ENCODE assay signal across 8 cellular contexts in genomic region chr4:56907489-56908205, GRCh38. TPM values are rescaled to one million over a fixed set of nuclear protein-coding genes. Genes with fewer than 3 reads are reported as not detected.
DNase-seq lines count a peak whose midpoint lies in the region; ATAC-seq and TF ChIP-seq lines count a peak whose summit lies in the region.

Gene REST (plus strand): TSS chr4:56907900. CDS start chr4:56910639, 2,739 bp downstream.

- no peaks in the 10 kb centered on the region for H3K9me3 ChIP-seq in right atrium auricular region

- DNase-seq in GF-D8 (lab: John Stamatoyannopoulos, UW) (peak; percentile 12), KG1 (lab: John Stamatoyannopoulos, UW) (peak; percentile 20), amygdala (lab: John Stamatoyannopoulos, UW) (peak in 52 of 56 donors; percentile 1 to 78 (median 44)), right atrium auricular region (ENCODE audit: low spot score) (peak; percentile 71), pulmonary artery endothelial cell (ENCODE audit: low read depth, low spot score) (no peak), ureter (ENCODE audit: low spot score) (peak; percentile 78)

- no peak for TF ChIP-seq CTCF in right atrium auricular region (IDR thresholded peaks at IDR 0.05)

- peak within 1 kb of the TSS; percentile 67 to 84 for H3K4me3 ChIP-seq in right atrium auricular region

- peak; percentile 62 for ATAC-seq in GM21723 (IDR thresholded peaks at IDR 0.05; ENCODE audit: unreplicated experiment)

- H3K4me1 ChIP-seq in right atrium auricular region: peaks cover 0 to 30% of the 10 kb centered on the region in 2 donors

- H3K36me3 ChIP-seq in right atrium auricular region: no peaks in the 10 kb centered on the region

- intact Hi-C loops in T-helper 2 cell treated with Interferon-gamma antibody and Interleukin-4, amounts not matched to agents 100 ng/mL and 5 ng/mL, for 36 hours (cut with micrococcal nuclease): loop anchor here (1.0 to 10.0 kb wide), 9 partner anchors 71 to 1363 kb away; partner anchors contain the start of genes AASDH, CEP135, CLOCK and PPAT

- H3K27ac ChIP-seq in right atrium auricular region: peak within 1 kb of the TSS; percentile 94 to 98

- no peaks in the 10 kb centered on the region for H3K27me3 ChIP-seq in right atrium auricular region

RNA-seq across cellular contexts. Expression of gene REST, which starts in this region (rescaled TPM):
- 43.9 and 47.3 TPM in 2 replicates for total RNA-seq in T-helper 2 cell treated with Interferon-gamma antibody and Interleukin-4, amounts not matched to agents 100 ng/mL and 5 ng/mL, for 36 hours
- total RNA-seq in right atrium auricular region (10 to 100 TPM; 25.4 to 27.8 TPM), pulmonary artery endothelial cell (34.0 and 39.1 TPM in 2 replicates), ureter (45.3 TPM)
